In the genomic region with DNA sequence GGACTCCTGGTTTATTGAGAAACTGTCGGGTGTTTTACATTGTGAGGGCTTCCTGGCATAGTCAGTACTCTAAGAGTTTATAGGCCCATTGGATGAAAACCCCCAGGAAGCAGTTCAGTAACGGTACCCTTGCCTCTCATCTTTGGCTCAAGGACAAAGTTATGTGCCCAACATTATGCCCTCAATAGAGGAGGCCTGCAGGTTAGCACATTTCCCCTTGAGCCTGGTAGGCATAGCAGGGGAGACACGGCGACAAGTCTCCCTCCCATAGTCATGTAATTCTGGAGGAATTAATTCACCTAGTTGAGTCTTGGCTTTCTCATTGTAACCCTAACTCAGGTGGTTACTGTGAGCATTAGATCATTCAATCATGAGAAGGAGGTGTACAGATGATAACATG, we compare ENCODE assay signal across 22 cellular contexts.
DNase-seq lines count a peak whose midpoint lies in the region; ATAC-seq, FAIRE-seq and TF ChIP-seq lines count a peak whose summit lies in the region.
"Had no signal": no experiment of that assay in that cellular context is flagged by ENCODE, and none has a peak within 500 bp of the region (broad histone marks: within the 10 kb centered on the region; RNA-seq: fewer than 3 reads in every experiment).

No MANE protein-coding gene starts in this region.

- H3K27me3 Mint-ChIP-seq in progenitor cell of endocrine pancreas: no peaks in the 10 kb centered on the region
- H3K27me3 Mint-ChIP-seq: CD4-positive, alpha-beta memory T cell; CD4-positive, CD25-positive, alpha-beta regulatory T cell; CD8-positive, alpha-beta memory T cell had no signal

- H3K9me3 ChIP-seq in HepG2 (ENCODE audit: low read length): no peaks in the 10 kb centered on the region
- H3K9me3 ChIP-seq in right lobe of liver: no peaks in the 10 kb centered on the region
- no peaks in the 10 kb centered on the region for H3K9me3 ChIP-seq in left ventricle myocardium inferior (replicated peaks)
- H3K9me3 ChIP-seq: BE2C, BLaER1 had no signal

- no peaks in the 10 kb centered on the region for H3K4me1 ChIP-seq in HepG2 (ENCODE audit: insufficient read depth, low read length)
- H3K4me1 ChIP-seq in right lobe of liver: no peaks in the 10 kb centered on the region
- peaks cover 42% of the 10 kb centered on the region for H3K4me1 ChIP-seq in left ventricle myocardium inferior
- H3K4me1 ChIP-seq: BE2C, BLaER1 had no signal

- FAIRE-seq in HepG2 (lab: Jason Lieb, UNC) (no peak), GM19239 (lab: Jason Lieb, UNC) (peak; percentile 45)
- FAIRE-seq: A204.1, D721Med, G401.6, GM12891 had no signal

- 98% methylated on average over 3 of the region's 4 CpGs for WGBS in HepG2 (ENCODE audit: low lambda C conversion rate)
- WGBS in right lobe of liver (ENCODE audit: insufficient coverage, low coverage, low lambda C conversion rate, missing lambda C conversion rate): 90% methylated on average over 2 of the region's 4 CpGs

- in situ Hi-C loops in HepG2 (cut with HindIII; ENCODE audit: extremely low pct_ligation_motif_present, low pct_unique_long_range_greater_than_20kb): no loop called here

- peaks cover 13% of the 10 kb centered on the region for H3K36me3 Mint-ChIP-seq in progenitor cell of endocrine pancreas (ENCODE audit: insufficient read depth)

- H3K27me3 ChIP-seq in HepG2 (ENCODE audit: control insufficient read depth in 1 of 2, insufficient read depth in 2 of 2, low read length in 2 of 2): no peaks in the 10 kb centered on the region
- no peaks in the 10 kb centered on the region for H3K27me3 ChIP-seq in right lobe of liver
- H3K27me3 ChIP-seq in left ventricle myocardium inferior (ENCODE audit: low read depth): no peaks in the 10 kb centered on the region
- H3K27me3 ChIP-seq: BE2C, BLaER1 had no signal

- TF ChIP-seq EP300 in HepG2 (IDR thresholded peaks at IDR 0.05; ENCODE audit: low read depth in 2 of 2, low read length in 2 of 2): no peak
- TF ChIP-seq EP300 in HepG2 (CRISPR knock-in tag; IDR thresholded peaks at IDR 0.05; ENCODE audit: borderline replicate concordance): no peak

- H2AFZ ChIP-seq in HepG2 (ENCODE audit: low read length): no peak overlapping the region

- DNase-seq in HepG2 (ENCODE audit: low spot score) (no peak), right lobe of liver (no peak), GM19239 (ENCODE audit: insufficient read length, low spot score) (no peak), progenitor cell of endocrine pancreas (ENCODE audit: low spot score, unreplicated experiment) (no peak), HCEC 1CT (no peak), left ventricle myocardium inferior (no peak)
- no peak for DNase-seq in stimulated activated CD4-positive, alpha-beta T cell treated with anti-CD3 and anti-CD28 coated beads, Interleukin-12 subunit alpha, Interleukin-12 subunit beta, amount 100 ng/mL, for 4 hours
- DNase-seq: 8988T; ACHN; BE2C; CD4-positive, alpha-beta memory T cell; CD4-positive, CD25-positive, alpha-beta regulatory T cell; CD8-positive, alpha-beta memory T cell; COR-L47; DMS79 treated with DMSO at 0.1 percent for 48 hours; GF-D8 had no signal

- intact Hi-C loops in HepG2 (cut with micrococcal nuclease; ENCODE audit: unreplicated experiment) (no loop called here), right lobe of liver (cut with DNase I) (no loop called here), left ventricle myocardium inferior (cut with micrococcal nuclease) (no loop called here)

- H3K79me2 ChIP-seq in HepG2 (ENCODE audit: insufficient read depth, low read length): no peaks in the 10 kb centered on the region

- CTCF ChIA-PET in HepG2 (lab: Yijun Ruan, JAX; ENCODE audit: low intra/inter-chr PET ratio, low total read pairs): no interaction called here

- no peak overlapping the region for H3K4me3 Mint-ChIP-seq in progenitor cell of endocrine pancreas (ENCODE audit: low read depth)
- H3K4me3 Mint-ChIP-seq: CD14-positive monocyte; CD4-positive, alpha-beta memory T cell; CD4-positive, CD25-positive, alpha-beta regulatory T cell; CD8-positive, alpha-beta memory T cell had no signal

- H3K9me3 Mint-ChIP-seq in progenitor cell of endocrine pancreas (ENCODE audit: low read depth): peaks cover 1% of the 10 kb centered on the region
- H3K9me3 Mint-ChIP-seq: CD14-positive monocyte; CD4-positive, alpha-beta memory T cell; CD8-positive, alpha-beta memory T cell had no signal

- H3K36me3 ChIP-seq in HepG2 (replicated peaks in 1 of 2; ENCODE audit: control insufficient read depth in 1 of 2, insufficient read depth in 2 of 2, low read length in 2 of 2): peaks cover 3 to 51% of the 10 kb centered on the region in 2 experiments
- H3K36me3 ChIP-seq in right lobe of liver: no peaks in the 10 kb centered on the region
- no peaks in the 10 kb centered on the region for H3K36me3 ChIP-seq in left ventricle myocardium inferior
- H3K36me3 ChIP-seq: BE2C had no signal

- no peak overlapping the region for H3K9ac ChIP-seq in HepG2 (ENCODE audit: insufficient read depth, low read depth, low read length)
- H3K9ac ChIP-seq: BLaER1 had no signal

- no peak for TF ChIP-seq RAD21 in HepG2 (CRISPR knock-in tag; IDR thresholded peaks at IDR 0.05)

- H3K27ac Mint-ChIP-seq in progenitor cell of endocrine pancreas: peak overlapping the region; percentile 73
- H3K27ac Mint-ChIP-seq: CD4-positive, alpha-beta memory T cell; CD4-positive, CD25-positive, alpha-beta regulatory T cell had no signal

- peaks cover 12% of the 10 kb centered on the region for H3K4me1 Mint-ChIP-seq in progenitor cell of endocrine pancreas (ENCODE audit: low read depth)
- H3K4me1 Mint-ChIP-seq: CD4-positive, alpha-beta memory T cell; CD4-positive, CD25-positive, alpha-beta regulatory T cell; CD8-positive, alpha-beta memory T cell had no signal

- H3K27ac ChIP-seq in HepG2 (ENCODE audit: extremely low read length, insufficient read depth, low read length) (no peak overlapping the region), right lobe of liver (no peak overlapping the region), left ventricle myocardium inferior (replicated peaks) (no peak overlapping the region)
- H3K27ac ChIP-seq: BLaER1 had no signal

- ATAC-seq in HepG2: no peak; the same call in 2 of the 3 replicates
- ATAC-seq in right lobe of liver: no peak

- no peak overlapping the region for H3K4me3 ChIP-seq in HepG2 (replicated peaks in 1 of 3; ENCODE audit: insufficient read depth in 1 of 3, low read depth in 2 of 3, low read length in 3 of 3)
- H3K4me3 ChIP-seq in right lobe of liver: no peak overlapping the region
- no peak overlapping the region for H3K4me3 ChIP-seq in left ventricle myocardium inferior
- H3K4me3 ChIP-seq: BLaER1 had no signal

- no TSS peak for BruUV-seq in HepG2 (replicated peaks; lab: Mats Ljungman, UMichigan)

- peaks cover 80% of the 10 kb centered on the region for H4K20me1 ChIP-seq in HepG2 (ENCODE audit: insufficient read depth, low read length)
- H4K20me1 ChIP-seq: BLaER1 had no signal

- TF ChIP-seq CTCF in HepG2 (CRISPR knock-in tag; IDR thresholded peaks at IDR 0.05) (no peak), right lobe of liver (IDR thresholded peaks at IDR 0.05) (no peak), progenitor cell of endocrine pancreas (IDR thresholded peaks at IDR 0.05; ENCODE audit: unreplicated experiment) (no peak), left ventricle myocardium inferior (IDR thresholded peaks at IDR 0.05; ENCODE audit: borderline replicate concordance) (no peak)

- TF ChIP-seq POLR2A in HepG2 (IDR thresholded peaks at IDR 0.05; ENCODE audit: insufficient read depth in 1 of 2, low read depth in 2 of 2, low read length in 2 of 2) (peak in 1 of 2 experiments; percentile 47; a peak in 1 of 4 replicates), right lobe of liver (IDR thresholded peaks at IDR 0.05) (no peak)

- POLR2A ChIA-PET in HepG2 (lab: Yijun Ruan, JAX): no interaction called here

- no peak overlapping the region for H3K4me2 ChIP-seq in HepG2 (ENCODE audit: low read depth, low read length)
- H3K4me2 ChIP-seq: BLaER1 had no signal

TF ChIP-seq in HepG2, 621 proteins besides CTCF, POLR2A, EP300 and RAD21:
- TF ChIP-seq SAFB2 (CRISPR knock-in tag; IDR thresholded peaks at IDR 0.05; ENCODE audit: borderline replicate concordance, low read depth) (no peak), ADNP (CRISPR knock-in tag; IDR thresholded peaks at IDR 0.05) (no peak), GZF1 (CRISPR knock-in tag; IDR thresholded peaks at IDR 0.05) (no peak), RBM22 (optimal IDR thresholded peaks at IDR 0.05; ENCODE audit: low read length) (peak; percentile 100), HHEX (CRISPR knock-in tag; IDR thresholded peaks at IDR 0.05) (no peak), BORCS8-MEF2B (CRISPR knock-in tag; IDR thresholded peaks at IDR 0.05) (no peak)
- TF ChIP-seq, protein P1, sequence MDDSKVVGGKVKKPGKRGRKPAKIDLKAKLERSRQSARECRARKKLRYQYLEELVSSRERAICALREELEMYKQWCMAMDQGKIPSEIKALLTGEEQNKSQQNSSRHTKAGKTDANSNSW (CRISPR knock-in tag; IDR thresholded peaks at IDR 0.05; ENCODE audit: borderline replicate concordance): no peak
